In genomic region chr18:26480897-26481795, GRCh38 we compare ENCODE assay signal across 8 cellular contexts.
A peak's percentile ranks its signal among the peaks of the same experiment; 100 is the strongest.
DNase-seq lines count a peak whose midpoint lies in the region; ATAC-seq and TF ChIP-seq lines count a peak whose summit lies in the region.

No MANE protein-coding gene starts in this region.

- peak overlapping the region; percentile 68 for H3K4me3 Mint-ChIP-seq in Calu3 (ENCODE audit: low read depth, unreplicated experiment)

- CTCF ChIA-PET in Calu3 (lab: Charles Lee) = interaction anchor here (0.5 to 2.2 kb wide), 10 partner anchors 12 to 940 kb away, joined by 3 to 21 read pairs (median 6); partner anchors contain the start of gene KCTD1

- BruUV-seq in Calu3 (replicated peaks; lab: Mats Ljungman, UMichigan) = TSS peak; percentile 93

- no peaks in the 10 kb centered on the region for H4K20me1 ChIP-seq in Karpas-422 (ENCODE audit: insufficient read depth, low read depth, low read length)

- no peak overlapping the region for H2AFZ ChIP-seq in Karpas-422 (ENCODE audit: low read length)

- H3K4me1 ChIP-seq in Karpas-422 (ENCODE audit: low read length) = peaks cover 20% of the 10 kb centered on the region

- no peaks in the 10 kb centered on the region for H3K27me3 ChIP-seq in Karpas-422 (ENCODE audit: low read length)

- H3K9me3 Mint-ChIP-seq in Calu3 (ENCODE audit: low read depth, unreplicated experiment) = no peaks in the 10 kb centered on the region

- H3K36me3 Mint-ChIP-seq in Calu3 (ENCODE audit: insufficient read depth, unreplicated experiment) = peaks cover 58% of the 10 kb centered on the region

- no peak for TF ChIP-seq CTCF in Calu3 (IDR thresholded peaks at IDR 0.05; ENCODE audit: unreplicated experiment)
- TF ChIP-seq CTCF in omental fat pad (IDR thresholded peaks at IDR 0.05) = no peak

- no peaks in the 10 kb centered on the region for H3K9me3 ChIP-seq in Karpas-422 (ENCODE audit: low read length)

- DNase-seq in Calu3 = peak; percentile 77
- DNase-seq in Karpas-422 = peak; percentile 55
- peak; percentile 49 for DNase-seq in dedifferentiated amniotic fluid mesenchymal stem cell (ENCODE audit: extremely low spot score)
- no peak for DNase-seq in omental fat pad (ENCODE audit: low spot score)
- DNase-seq in DMS114 treated with DMSO at 0.1 percent for 48 hours (lab: John Stamatoyannopoulos, UW; ENCODE audit: unreplicated experiment) = no peak

- H3K4me2 ChIP-seq in Karpas-422 (ENCODE audit: low read depth, low read length, poor library complexity, severe bottlenecking) = peak overlapping the region; percentile 7

- peak overlapping the region; percentile 99 for H3K27ac Mint-ChIP-seq in Calu3 (ENCODE audit: unreplicated experiment)

- no peak overlapping the region for H3K27ac ChIP-seq in Karpas-422 (ENCODE audit: low read length)

- H3K9ac ChIP-seq in Karpas-422 (ENCODE audit: low read length) = no peak overlapping the region

- H3K4me3 ChIP-seq in Karpas-422 (ENCODE audit: low read length) = no peak overlapping the region

- H3K9me2 ChIP-seq in Karpas-422 (replicated peaks; ENCODE audit: insufficient read depth, low read length) = no peaks in the 10 kb centered on the region

- H3K27me3 Mint-ChIP-seq in Calu3 (ENCODE audit: unreplicated experiment) = no peaks in the 10 kb centered on the region

- no peaks in the 10 kb centered on the region for H3K79me2 ChIP-seq in Karpas-422 (ENCODE audit: low read length)

- intact Hi-C loops in Calu3 (cut with micrococcal nuclease; ENCODE audit: unreplicated experiment) = loop anchor here (2.0 to 10.0 kb wide), 3 partner anchors 44 to 76 kb away; partner anchors contain the start of gene KCTD1

- peak; percentile 87 for ATAC-seq in omental fat pad (ENCODE audit: low FRiP score)
- ATAC-seq in HG03442 (IDR thresholded peaks at IDR 0.05; ENCODE audit: unreplicated experiment) = no peak
- ATAC-seq in GM18511 (IDR thresholded peaks at IDR 0.05; ENCODE audit: unreplicated experiment) = no peak
- no peak for ATAC-seq in HG03196 (IDR thresholded peaks at IDR 0.05; ENCODE audit: unreplicated experiment)

- H3K4me1 Mint-ChIP-seq in Calu3 (ENCODE audit: low read depth, unreplicated experiment) = peaks cover 75% of the 10 kb centered on the region

- H3K36me3 ChIP-seq in Karpas-422 (ENCODE audit: insufficient read depth, low read length) = no peaks in the 10 kb centered on the region

Comparison
In these comparisons a context has a peak if more than half of its experiments do, and no peak if none do; other contexts are left out.
1. DNase-seq: peak in Calu3 (single experiment), Karpas-422 (single experiment) and dedifferentiated amniotic fluid mesenchymal stem cell (single experiment); none in omental fat pad (single experiment) and DMS114 treated with DMSO at 0.1 percent for 48 hours (single experiment).